In the genomic region with DNA sequence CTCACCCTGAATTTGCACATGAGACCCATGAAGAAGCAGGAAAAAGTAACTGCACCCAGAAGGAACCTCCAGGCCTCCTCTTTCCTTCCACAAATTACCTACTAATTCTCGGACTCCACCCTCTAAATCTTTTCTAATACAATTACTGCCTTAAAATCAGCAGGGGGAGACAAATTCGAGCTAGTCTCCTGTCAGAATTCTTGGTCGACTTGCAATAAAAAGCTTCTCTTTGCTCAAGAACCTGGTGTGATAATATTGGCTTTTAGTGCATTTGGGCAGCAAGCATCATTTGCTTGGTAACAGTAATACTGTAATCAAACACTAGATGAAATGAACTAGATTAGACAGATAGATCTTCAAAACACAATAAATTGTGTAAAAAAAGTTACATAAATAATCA, we compare ENCODE assay signal across 11 cellular contexts.
DNase-seq lines count a peak whose midpoint lies in the region; ATAC-seq and TF ChIP-seq lines count a peak whose summit lies in the region.
"Had no signal": no experiment of that assay in that cellular context is flagged by ENCODE, and none has a peak within 500 bp of the region (broad histone marks: within the 10 kb centered on the region; RNA-seq: fewer than 3 reads in every experiment).

No MANE protein-coding gene starts in this region.

- DNase-seq in A673 (ENCODE audit: low spot score): peak; percentile 54
- peak; percentile 31 for DNase-seq in GM12865 (ENCODE audit: low read depth)
- DNase-seq in NOMO-1 treated with DMSO at 0.1 percent for 48 hours (lab: John Stamatoyannopoulos, UW; ENCODE audit: unreplicated experiment): peak; percentile 51
- no peak for DNase-seq in epithelial cell of proximal tubule (ENCODE audit: low read depth)
- DNase-seq in DMS79 treated with DMSO at 0.1 percent for 48 hours (lab: John Stamatoyannopoulos, UW): no peak
- DNase-seq in ACHN: no peak
- DNase-seq in NCI-H187 (lab: John Stamatoyannopoulos, UW): no peak
- DNase-seq: activated CD4-positive, alpha-beta memory T cell treated with anti-CD3 and anti-CD28 coated beads for 36 hours had no signal

- BruUV-seq in A673 (replicated peaks; lab: Mats Ljungman, UMichigan): no TSS peak

- TF ChIP-seq CTCF in A673 (conservative IDR thresholded peaks at IDR 0.05; ENCODE audit: low read depth, low read length): peak; percentile 54
- no peak for TF ChIP-seq CTCF in GM12865 (IDR thresholded peaks at IDR 0.05; ENCODE audit: insufficient read depth, low read depth, low read length, missing control alignments)
- TF ChIP-seq CTCF in epithelial cell of proximal tubule (conservative IDR thresholded peaks at IDR 0.05; ENCODE audit: low read depth, low read length): peak; percentile 41

- H3K27ac ChIP-seq in A673 (ENCODE audit: low read depth, low read length, poor library complexity, severe bottlenecking): no peak overlapping the region
- H3K27ac ChIP-seq: right atrium auricular region, SJSA1 had no signal

- in situ Hi-C loops in ACHN (cut with HindIII; ENCODE audit: low pct_ligation_motif_present, low pct_unique_long_range_greater_than_20kb, low sequenced_read_pairs): no loop called here

- POLR2A ChIA-PET in A673 (lab: Charles Lee; ENCODE audit: low non-redundant PET): no interaction called here

- H3K4me1 ChIP-seq in A673 (ENCODE audit: insufficient read depth, low read length, poor library complexity, severe bottlenecking): no peaks in the 10 kb centered on the region
- H3K4me1 ChIP-seq: right atrium auricular region, SJSA1 had no signal

- intact Hi-C loops in A673 (cut with micrococcal nuclease; ENCODE audit: unreplicated experiment): loop anchor here (10.0 kb wide), 1 partner anchor 399 kb away; no protein-coding TSS in a partner anchor

- H3K36me3 ChIP-seq in A673 (ENCODE audit: insufficient read depth, low read length, poor library complexity, severe bottlenecking): no peaks in the 10 kb centered on the region
- H3K36me3 ChIP-seq: right atrium auricular region, SJSA1 had no signal

- H3K4me3 ChIP-seq in A673 (ENCODE audit: low read depth, low read length, poor library complexity, severe bottlenecking) (no peak overlapping the region), GM12865 (ENCODE audit: low read depth, low read length) (no peak overlapping the region), epithelial cell of proximal tubule (ENCODE audit: low read depth, low read length) (no peak overlapping the region)
- H3K4me3 ChIP-seq: right atrium auricular region, SJSA1 had no signal

- no peaks in the 10 kb centered on the region for H3K9me3 ChIP-seq in A673 (ENCODE audit: low read depth, low read length, poor library complexity, severe bottlenecking)
- H3K9me3 ChIP-seq: right atrium auricular region, SJSA1 had no signal

- no peaks in the 10 kb centered on the region for H3K27me3 ChIP-seq in A673 (replicated peaks; ENCODE audit: insufficient read depth, low read depth, low read length, poor library complexity)
- H3K27me3 ChIP-seq: right atrium auricular region, SJSA1 had no signal

- ATAC-seq in HG03439 (IDR thresholded peaks at IDR 0.05; ENCODE audit: unreplicated experiment): no peak

- CTCF ChIA-PET in A673 (lab: Charles Lee): no interaction called here

Comparison
In these comparisons a context has a peak if more than half of its experiments do, and no peak if none do; other contexts are left out.
1. DNase-seq: peak in A673 (single experiment), GM12865 (single experiment) and NOMO-1 treated with DMSO at 0.1 percent for 48 hours (single experiment); none in epithelial cell of proximal tubule (single experiment), DMS79 treated with DMSO at 0.1 percent for 48 hours (single experiment), ACHN (single experiment) and NCI-H187 (0 of 2).